ENCODE assay signal across 8 cellular contexts in the genomic region with DNA sequence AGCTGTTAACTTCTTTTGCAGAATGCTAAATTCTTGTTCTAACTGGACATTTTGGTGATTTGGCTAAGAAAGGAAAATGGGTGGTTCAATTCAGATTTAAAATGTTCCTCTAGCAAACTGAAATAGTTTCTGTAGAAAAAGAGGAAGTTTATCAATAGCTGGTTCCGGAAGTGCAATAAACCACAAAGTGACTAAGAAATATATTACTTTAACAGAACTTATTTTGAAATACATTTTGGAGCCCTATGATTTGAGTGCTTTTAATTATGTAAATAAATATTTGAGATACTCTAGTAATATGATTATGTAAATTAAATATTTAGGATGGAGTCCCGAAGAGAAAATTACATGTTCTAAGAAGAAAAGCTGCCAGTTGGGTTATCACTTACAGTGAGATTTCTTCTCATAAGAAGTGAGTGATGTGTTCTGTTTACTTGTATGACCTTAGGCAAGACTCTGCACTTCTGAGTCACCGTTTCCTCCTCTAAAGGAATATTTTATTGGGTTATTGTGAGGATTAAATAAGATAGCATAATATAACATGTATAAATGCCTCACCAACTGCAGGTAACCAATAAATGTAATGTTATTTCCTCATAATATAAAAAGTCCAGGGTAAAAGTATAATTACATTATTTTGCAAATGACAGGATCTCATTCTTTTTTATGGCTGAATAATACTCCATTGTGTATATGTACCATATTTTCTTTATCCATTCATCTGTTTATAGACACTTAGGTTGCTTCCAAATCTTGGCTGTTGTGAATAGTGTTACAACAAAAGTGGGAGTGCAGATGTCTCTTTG. TPM values are rescaled to one million over a fixed set of nuclear protein-coding genes. Genes with fewer than 3 reads are reported as not detected.
DNase-seq lines count a peak whose midpoint lies in the region; ATAC-seq and TF ChIP-seq lines count a peak whose summit lies in the region.

A gene with protein sequence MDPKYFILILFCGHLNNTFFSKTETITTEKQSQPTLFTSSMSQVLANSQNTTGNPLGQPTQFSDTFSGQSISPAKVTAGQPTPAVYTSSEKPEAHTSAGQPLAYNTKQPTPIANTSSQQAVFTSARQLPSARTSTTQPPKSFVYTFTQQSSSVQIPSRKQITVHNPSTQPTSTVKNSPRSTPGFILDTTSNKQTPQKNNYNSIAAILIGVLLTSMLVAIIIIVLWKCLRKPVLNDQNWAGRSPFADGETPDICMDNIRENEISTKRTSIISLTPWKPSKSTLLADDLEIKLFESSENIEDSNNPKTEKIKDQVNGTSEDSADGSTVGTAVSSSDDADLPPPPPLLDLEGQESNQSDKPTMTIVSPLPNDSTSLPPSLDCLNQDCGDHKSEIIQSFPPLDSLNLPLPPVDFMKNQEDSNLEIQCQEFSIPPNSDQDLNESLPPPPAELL (minus strand): TSS at position 73 of the 806 bp plus-strand sequence. CDS start 8,445 bp downstream, outside the sequence.

- H4K5ac ChIP-seq in mesendoderm (ENCODE audit: low read length), result no peak within 1 kb of the TSS

- TF ChIP-seq CTCF in GM06990 (IDR thresholded peaks at IDR 0.05; ENCODE audit: insufficient read depth, low read length, poor library complexity, severe bottlenecking), result no peak
- TF ChIP-seq CTCF in nephron progenitor cell (IDR thresholded peaks at IDR 0.05), result no peak

- no peak within 1 kb of the TSS for H4K8ac ChIP-seq in mesendoderm (ENCODE audit: low read depth, low read length)

- H3K4me3 ChIP-seq in GM06990 (replicated peaks; ENCODE audit: low read depth, low read length) (peak within 1 kb of the TSS; percentile 82), mesendoderm (ENCODE audit: low read length) (no peak within 1 kb of the TSS)

- ATAC-seq in HG02763 (IDR thresholded peaks at IDR 0.05; ENCODE audit: unreplicated experiment), result no peak

- peak within 1 kb of the TSS; percentile 82 to 96 (median 94) for H3K4me3 Mint-ChIP-seq in IgD-negative memory B cell
- H3K4me3 Mint-ChIP-seq in activated T-helper 1 cell treated with anti-CD3 and anti-CD28 coated beads, Interleukin-12 subunit alpha, Interleukin-12 subunit beta, Interleukin-2, Interleukin-4 antibody, amounts not matched to agents 30 ng/mL and 10 ng/mL and 1 ng/mL, durations not matched to agents 14 hours and 24 hours and 36 hours, result peak within 1 kb of the TSS; percentile 92
- H3K4me3 Mint-ChIP-seq in nephron progenitor cell, result no peak within 1 kb of the TSS

- no peak within 1 kb of the TSS for H2BK15ac ChIP-seq in mesendoderm (replicated peaks; ENCODE audit: low read depth)

- intact Hi-C loops in activated T-helper 1 cell treated with anti-CD3 and anti-CD28 coated beads, Interleukin-12 subunit alpha, Interleukin-12 subunit beta, Interleukin-2, Interleukin-4 antibody, amounts not matched to agents 30 ng/mL and 10 ng/mL and 1 ng/mL, durations not matched to agents 14 hours and 24 hours and 36 hours (cut with micrococcal nuclease), result loop anchor here (5.0 to 10.0 kb wide), 2 partner anchors 58 to 219 kb away; a partner anchor contains a TSS

- no peaks in the 10 kb centered on the region for H3K79me2 ChIP-seq in mesendoderm (ENCODE audit: control insufficient read depth, insufficient read depth, low read length)

- DNase-seq in GM06990 (ENCODE audit: extremely low read depth, insufficient read length) (peak; percentile 80), medulla oblongata (ENCODE audit: extremely low spot score) (peak; percentile 51), mesendoderm (no peak), GM19238 (ENCODE audit: insufficient read length, low spot score) (no peak), nephron progenitor cell (no peak)
- DNase-seq in activated T-helper 1 cell treated with anti-CD3 and anti-CD28 coated beads, Interleukin-12 subunit alpha, Interleukin-12 subunit beta, Interleukin-2, Interleukin-4 antibody, amounts not matched to agents 30 ng/mL and 10 ng/mL and 1 ng/mL, durations not matched to agents 14 hours and 24 hours and 36 hours (ENCODE audit: low spot score), result no peak

- H3K27ac Mint-ChIP-seq in IgD-negative memory B cell, result peak within 1 kb of the TSS; percentile 42 to 96 (median 93)
- H3K27ac Mint-ChIP-seq in activated T-helper 1 cell treated with anti-CD3 and anti-CD28 coated beads, Interleukin-12 subunit alpha, Interleukin-12 subunit beta, Interleukin-2, Interleukin-4 antibody, amounts not matched to agents 30 ng/mL and 10 ng/mL and 1 ng/mL, durations not matched to agents 14 hours and 24 hours and 36 hours, result peak within 1 kb of the TSS; percentile 90
- no peak within 1 kb of the TSS for H3K27ac Mint-ChIP-seq in nephron progenitor cell

- H3K9me3 Mint-ChIP-seq in IgD-negative memory B cell (no peaks in the 10 kb centered on the region), nephron progenitor cell (no peaks in the 10 kb centered on the region)
- H3K9me3 Mint-ChIP-seq in activated T-helper 1 cell treated with anti-CD3 and anti-CD28 coated beads, Interleukin-12 subunit alpha, Interleukin-12 subunit beta, Interleukin-2, Interleukin-4 antibody, amounts not matched to agents 30 ng/mL and 10 ng/mL and 1 ng/mL, durations not matched to agents 14 hours and 24 hours and 36 hours, result peaks cover 6% of the 10 kb centered on the region

- H3K79me1 ChIP-seq in mesendoderm (ENCODE audit: low read length), result no peaks in the 10 kb centered on the region

- H3K9ac ChIP-seq in mesendoderm (ENCODE audit: low read length), result no peak within 1 kb of the TSS

- no peak within 1 kb of the TSS for H2BK5ac ChIP-seq in mesendoderm (ENCODE audit: low read length)

- H3K4me1 Mint-ChIP-seq in IgD-negative memory B cell (peaks cover 19 to 26% (median 24%) of the 10 kb centered on the region in 3 donors), nephron progenitor cell (peaks cover 6% of the 10 kb centered on the region)
- H3K4me1 Mint-ChIP-seq in activated T-helper 1 cell treated with anti-CD3 and anti-CD28 coated beads, Interleukin-12 subunit alpha, Interleukin-12 subunit beta, Interleukin-2, Interleukin-4 antibody, amounts not matched to agents 30 ng/mL and 10 ng/mL and 1 ng/mL, durations not matched to agents 14 hours and 24 hours and 36 hours (ENCODE audit: low read depth), result peaks cover 74% of the 10 kb centered on the region

- H3K27me3 ChIP-seq in GM06990 (replicated peaks; ENCODE audit: control insufficient read depth, insufficient read depth, low read length) (no peaks in the 10 kb centered on the region), mesendoderm (ENCODE audit: insufficient read depth, low read length, poor library complexity) (no peaks in the 10 kb centered on the region)

- H3K4ac ChIP-seq in mesendoderm (ENCODE audit: low read depth, low read length), result no peak within 1 kb of the TSS

- H3K27ac ChIP-seq in mesendoderm (ENCODE audit: low read depth, low read length), result no peak within 1 kb of the TSS

- no peak within 1 kb of the TSS for H3K56ac ChIP-seq in mesendoderm (ENCODE audit: low read length)

- no peak within 1 kb of the TSS for H3K18ac ChIP-seq in mesendoderm (ENCODE audit: low read length)

- 100% methylated on average over 1 of the region's 3 CpGs for WGBS in mesendoderm (ENCODE audit: extremely low coverage, insufficient coverage, low lambda C conversion rate)

- H3K36me3 ChIP-seq in GM06990 (ENCODE audit: control insufficient read depth, insufficient read depth, low read length) (no peaks in the 10 kb centered on the region), mesendoderm (ENCODE audit: control insufficient read depth, insufficient read depth, low read length) (no peaks in the 10 kb centered on the region)

- no peak within 1 kb of the TSS for H2AK5ac ChIP-seq in mesendoderm (ENCODE audit: low read length)

- H3K27me3 Mint-ChIP-seq in IgD-negative memory B cell (no peaks in the 10 kb centered on the region), nephron progenitor cell (ENCODE audit: low read depth, poor library complexity) (no peaks in the 10 kb centered on the region)
- no peaks in the 10 kb centered on the region for H3K27me3 Mint-ChIP-seq in activated T-helper 1 cell treated with anti-CD3 and anti-CD28 coated beads, Interleukin-12 subunit alpha, Interleukin-12 subunit beta, Interleukin-2, Interleukin-4 antibody, amounts not matched to agents 30 ng/mL and 10 ng/mL and 1 ng/mL, durations not matched to agents 14 hours and 24 hours and 36 hours (ENCODE audit: insufficient read depth)

- H3K36me3 Mint-ChIP-seq in IgD-negative memory B cell (peaks cover 2% of the 10 kb centered on the region), nephron progenitor cell (ENCODE audit: low read depth) (peaks cover 22% of the 10 kb centered on the region)
- H3K36me3 Mint-ChIP-seq in activated T-helper 1 cell treated with anti-CD3 and anti-CD28 coated beads, Interleukin-12 subunit alpha, Interleukin-12 subunit beta, Interleukin-2, Interleukin-4 antibody, amounts not matched to agents 30 ng/mL and 10 ng/mL and 1 ng/mL, durations not matched to agents 14 hours and 24 hours and 36 hours (ENCODE audit: low read depth), result peaks cover 29% of the 10 kb centered on the region

- H3K4me2 ChIP-seq in mesendoderm (ENCODE audit: low read length), result no peak within 1 kb of the TSS

- H3K23ac ChIP-seq in mesendoderm (ENCODE audit: low read length), result no peak within 1 kb of the TSS

- no peaks in the 10 kb centered on the region for H3K4me1 ChIP-seq in mesendoderm (ENCODE audit: control insufficient read depth, low read depth, low read length)

- H2BK120ac ChIP-seq in mesendoderm (ENCODE audit: low read depth, low read length), result no peak within 1 kb of the TSS

RNA-seq across cellular contexts. Expression of the gene that starts here (rescaled TPM):
- polyA plus RNA-seq in IgD-negative memory B cell, result 192 TPM
- total RNA-seq in activated T-helper 1 cell treated with anti-CD3 and anti-CD28 coated beads, Interleukin-12 subunit alpha, Interleukin-12 subunit beta, Interleukin-2, Interleukin-4 antibody, amounts not matched to agents 30 ng/mL and 10 ng/mL and 1 ng/mL, durations not matched to agents 14 hours and 24 hours and 36 hours, result 21.7 and 25.1 TPM in 2 replicates
- polyA plus RNA-seq in mesendoderm (2013, experiment 1 of 2), result not detected
- not detected for polyA plus RNA-seq in mesendoderm (2013, experiment 2 of 2)

Comparison
In these comparisons a context has a peak if more than half of its experiments do, and no peak if none do; other contexts are left out.
1. DNase-seq: peak in GM06990 (single experiment) and medulla oblongata (single experiment); none in activated T-helper 1 cell treated with anti-CD3 and anti-CD28 coated beads, Interleukin-12 subunit alpha, Interleukin-12 subunit beta, Interleukin-2, Interleukin-4 antibody, amounts not matched to agents 30 ng/mL and 10 ng/mL and 1 ng/mL, durations not matched to agents 14 hours and 24 hours and 36 hours (single experiment), mesendoderm (single experiment), GM19238 (single experiment) and nephron progenitor cell (single experiment).